In the genomic region with DNA sequence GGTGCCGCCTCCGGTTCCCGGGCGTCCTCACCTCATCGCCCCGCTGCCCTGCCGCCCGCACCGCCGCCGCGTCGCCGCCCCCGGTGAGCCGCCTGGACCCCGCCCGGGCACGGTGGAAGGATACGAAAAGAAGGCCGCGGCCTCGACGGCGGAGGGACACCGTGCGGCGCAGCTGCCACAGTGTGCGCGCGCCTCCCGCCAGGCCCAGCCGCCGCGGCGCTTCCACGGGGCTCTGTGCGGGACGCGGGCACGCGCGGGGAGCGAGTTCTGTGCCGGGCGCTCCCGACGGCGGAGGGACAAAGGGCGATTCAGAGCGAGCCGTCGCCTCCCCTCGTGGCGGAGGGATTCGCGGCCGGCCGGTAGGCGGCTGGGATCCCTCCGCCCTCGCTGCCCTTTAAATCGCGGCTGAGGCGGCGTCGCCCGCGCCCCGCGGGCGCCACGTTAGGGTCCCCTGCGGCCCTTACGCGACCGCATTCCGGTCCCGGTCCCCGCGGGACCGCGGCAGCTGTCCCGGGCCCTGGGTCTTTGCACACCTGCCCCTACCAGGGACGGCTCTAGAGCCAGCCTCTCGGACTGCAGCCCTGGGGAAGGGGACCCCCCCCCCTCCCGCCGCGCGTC, we compare ENCODE assay signal across 8 cellular contexts. TPM values are rescaled to one million over a fixed set of nuclear protein-coding genes. Genes with fewer than 3 reads are reported as not detected.
DNase-seq lines count a peak whose midpoint lies in the region; ATAC-seq and TF ChIP-seq lines count a peak whose summit lies in the region.

No MANE protein-coding gene starts in this region.

- H3K4me1 ChIP-seq in vagina: peaks cover 63% of the 10 kb centered on the region

- H3K4me3 ChIP-seq in astrocyte of the cerebellum (ENCODE audit: low read depth, low read length) (peak overlapping the region; percentile 93), vagina (peak overlapping the region; percentile 82 to 94)

- peak in 1 of 2 donors; percentile 89 for TF ChIP-seq POLR2A in vagina (IDR thresholded peaks at IDR 0.05)

- intact Hi-C loops in vagina (cut with DNase I): loop anchor here (5.0 kb wide), 1 partner anchor 169 kb away; no protein-coding TSS in a partner anchor

- peak; percentile 47 for ATAC-seq in HG02571 (IDR thresholded peaks at IDR 0.05; ENCODE audit: unreplicated experiment)

- no peak for TF ChIP-seq CTCF in astrocyte of the cerebellum (IDR thresholded peaks at IDR 0.05; ENCODE audit: low read depth, low read length, missing control alignments)
- TF ChIP-seq CTCF in vagina (IDR thresholded peaks at IDR 0.05): no peak

- no peaks in the 10 kb centered on the region for H3K9me3 ChIP-seq in vagina

- in situ Hi-C loops in astrocyte of the cerebellum (cut with HindIII; ENCODE audit: low sequenced_read_pairs): loop anchor here (5.0 kb wide), 2 partner anchors 54 to 89 kb away; no protein-coding TSS in a partner anchor

- peak; percentile 71 for DNase-seq in GM04503 (ENCODE audit: low read depth)
- peak; percentile 94 for DNase-seq in NCI-H146 (lab: John Stamatoyannopoulos, UW)
- peak; percentile 86 for DNase-seq in T1000 (lab: John Stamatoyannopoulos, UW)
- peak; percentile 87 for DNase-seq in astrocyte of the cerebellum (ENCODE audit: low read depth)
- peak; percentile 83 to 87 for DNase-seq in hippocampal formation (lab: John Stamatoyannopoulos, UW)
- peak; percentile 52 for DNase-seq in renal cortical epithelial cell (ENCODE audit: low read depth)
- DNase-seq in vagina (ENCODE audit: extremely low spot score in 2 of 2): no peak

- H3K36me3 ChIP-seq in vagina: no peaks in the 10 kb centered on the region

- H3K27me3 ChIP-seq in vagina: no peaks in the 10 kb centered on the region

- H3K27ac ChIP-seq in vagina: peak overlapping the region; percentile 98

RNA-seq across cellular contexts. Expression of a gene that starts 0.6 kb away (rescaled TPM):
- total RNA-seq in renal cortical epithelial cell: 19.6 and 52.2 TPM in 2 replicates
- total RNA-seq in vagina: 35.4 TPM

RNA-seq across cellular contexts. Expression of a gene that starts 58.1 kb away (rescaled TPM):
- total RNA-seq in renal cortical epithelial cell: 13.5 and 20.8 TPM in 2 replicates
- 38.1 TPM for total RNA-seq in vagina

Comparison
In these comparisons a context has a peak if more than half of its experiments do, and no peak if none do; other contexts are left out.
1. DNase-seq: peak in GM04503 (single experiment), NCI-H146 (single experiment), T1000 (single experiment), astrocyte of the cerebellum (single experiment), hippocampal formation (2 of 2) and renal cortical epithelial cell (single experiment); none in vagina (0 of 2).